18 cellular contexts compared by ENCODE assay signal in the genomic region with DNA sequence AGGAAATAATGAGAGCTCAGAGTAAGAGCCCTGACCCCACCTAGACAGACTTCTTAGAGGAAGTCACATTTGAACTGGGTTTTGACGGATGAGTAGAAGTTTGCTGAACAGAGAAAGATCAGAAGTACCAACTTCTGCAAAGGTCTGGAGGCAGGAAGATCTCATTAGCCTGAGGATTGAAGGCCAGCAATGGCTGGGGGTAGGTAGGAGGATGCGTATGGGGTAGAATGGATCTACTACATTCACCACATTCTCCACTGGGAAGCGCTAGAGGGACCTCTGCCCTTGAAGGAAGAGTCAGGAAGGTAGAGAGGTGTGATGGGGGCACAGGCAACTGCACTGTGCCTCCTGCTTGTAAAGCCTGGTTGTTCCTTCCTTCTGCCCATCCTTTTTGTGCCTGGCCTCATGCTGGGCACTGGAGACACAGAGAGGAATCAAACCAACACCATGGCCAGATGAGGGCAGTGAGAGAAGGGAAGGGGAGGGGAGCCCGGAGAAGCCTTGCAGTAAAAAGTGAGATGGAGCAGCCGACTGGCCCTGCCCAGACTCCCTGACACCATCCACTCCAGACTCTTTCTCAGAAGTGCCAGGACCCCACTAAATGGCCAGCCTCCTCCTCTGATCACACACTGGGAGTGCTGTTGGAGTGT. TPM values are rescaled to one million over a fixed set of nuclear protein-coding genes. Genes with fewer than 3 reads are reported as not detected.
DNase-seq lines count a peak whose midpoint lies in the region; ATAC-seq and TF ChIP-seq lines count a peak whose summit lies in the region.
"Had no signal": no experiment of that assay in that cellular context is flagged by ENCODE, and none has a peak within 500 bp of the region (broad histone marks: within the 10 kb centered on the region; RNA-seq: fewer than 3 reads in every experiment).

No MANE protein-coding gene starts in this region.

- CTCF ChIA-PET in activated CD8-positive, alpha-beta memory T cell treated with anti-CD3 and anti-CD28 coated beads, Interleukin-2, amount 10 ng/mL, durations not matched to agents 7 days and 5 days (lab: Charles Lee), result interaction anchor here (1.1 to 17.1 kb wide), 9 partner anchors 12 to 314 kb away, joined by 3 to 572 read pairs (median 8); no protein-coding TSS in a partner anchor

- no peak overlapping the region for H3K27ac Mint-ChIP-seq in activated CD8-positive, alpha-beta memory T cell treated with anti-CD3 and anti-CD28 coated beads, Interleukin-2, amount 10 ng/mL, durations not matched to agents 7 days and 5 days
- H3K27ac Mint-ChIP-seq: activated T-cell treated with anti-CD3 and anti-CD28 coated beads, Interleukin-2, amount 50 U/mL, for 72 hours; natural killer cell had no signal

- H3K4me1 Mint-ChIP-seq in activated CD8-positive, alpha-beta memory T cell treated with anti-CD3 and anti-CD28 coated beads, Interleukin-2, amount 10 ng/mL, durations not matched to agents 7 days and 5 days, result peaks cover 6% of the 10 kb centered on the region

- peak; percentile 8 for TF ChIP-seq CTCF in HFF-Myc (IDR thresholded peaks at IDR 0.05; ENCODE audit: low read depth, low read length, missing control alignments)

- no peaks in the 10 kb centered on the region for H3K36me3 Mint-ChIP-seq in activated CD8-positive, alpha-beta memory T cell treated with anti-CD3 and anti-CD28 coated beads, Interleukin-2, amount 10 ng/mL, durations not matched to agents 7 days and 5 days
- H3K36me3 Mint-ChIP-seq: natural killer cell had no signal

- H3K27me3 Mint-ChIP-seq in activated CD8-positive, alpha-beta memory T cell treated with anti-CD3 and anti-CD28 coated beads, Interleukin-2, amount 10 ng/mL, durations not matched to agents 7 days and 5 days, result peaks cover 58% of the 10 kb centered on the region

- DNase-seq in ELF-1 (ENCODE audit: low read depth, low spot score), result peak; percentile 45
- DNase-seq in HFF-Myc (ENCODE audit: extremely low read depth, low read depth), result no peak
- peak; percentile 37 for DNase-seq in activated CD8-positive, alpha-beta memory T cell treated with anti-CD3 and anti-CD28 coated beads, Interleukin-2, amount 10 ng/mL, durations not matched to agents 7 days and 5 days
- DNase-seq in mesenteric fat pad (ENCODE audit: low spot score), result peak; percentile 49
- no peak for DNase-seq in cerebellar cortex (ENCODE audit: low spot score)
- DNase-seq in NCI-H2081 (lab: John Stamatoyannopoulos, UW), result no peak
- no peak for DNase-seq in HuH-7.5 (ENCODE audit: low spot score)
- DNase-seq: activated CD4-positive, alpha-beta T cell treated with anti-CD3 and anti-CD28 coated beads, Interleukin-2, amount 50 U/mL, for 1 hour; activated T-cell treated with anti-CD3 and anti-CD28 coated beads, Interleukin-2, amount 50 U/mL, for 72 hours; natural killer cell; NCI-H1048; psoas muscle; SJCRH30 had no signal

- H3K4me3 ChIP-seq in HFF-Myc (replicated peaks; ENCODE audit: low read depth, low read length), result no peak overlapping the region
- H3K4me3 ChIP-seq: BLaER1, gastroesophageal sphincter, lung, psoas muscle, SJCRH30 had no signal

- no peak overlapping the region for H3K4me3 Mint-ChIP-seq in activated CD8-positive, alpha-beta memory T cell treated with anti-CD3 and anti-CD28 coated beads, Interleukin-2, amount 10 ng/mL, durations not matched to agents 7 days and 5 days
- H3K4me3 Mint-ChIP-seq: activated T-cell treated with anti-CD3 and anti-CD28 coated beads, Interleukin-2, amount 50 U/mL, for 72 hours; central memory CD8-positive, alpha-beta T cell; natural killer cell had no signal

- no peaks in the 10 kb centered on the region for H3K9me3 Mint-ChIP-seq in activated CD8-positive, alpha-beta memory T cell treated with anti-CD3 and anti-CD28 coated beads, Interleukin-2, amount 10 ng/mL, durations not matched to agents 7 days and 5 days (ENCODE audit: low read depth)
- H3K9me3 Mint-ChIP-seq: activated T-cell treated with anti-CD3 and anti-CD28 coated beads, Interleukin-2, amount 50 U/mL, for 72 hours; central memory CD8-positive, alpha-beta T cell; natural killer cell had no signal

- no peak for ATAC-seq in activated CD8-positive, alpha-beta memory T cell treated with anti-CD3 and anti-CD28 coated beads, Interleukin-2, amount 10 ng/mL, durations not matched to agents 7 days and 5 days
- ATAC-seq in HG02678 (IDR thresholded peaks at IDR 0.05; ENCODE audit: unreplicated experiment), result no peak
- ATAC-seq: activated T-cell treated with anti-CD3 and anti-CD28 coated beads, Interleukin-2, amount 50 U/mL, for 72 hours; gastroesophageal sphincter; natural killer cell; psoas muscle had no signal

RNA-seq across cellular contexts. Expression of gene TPBGL, which starts 4.9 kb away (rescaled TPM):
- under 1 TPM; 0.07 to 0.15 TPM for total RNA-seq in activated CD8-positive, alpha-beta memory T cell treated with anti-CD3 and anti-CD28 coated beads, Interleukin-2, amount 10 ng/mL, durations not matched to agents 7 days and 5 days
- 1.6 TPM for total RNA-seq in mesenteric fat pad
- total RNA-seq: SJCRH30 had no signal

Comparison
In these comparisons a context has a peak if more than half of its experiments do, and no peak if none do; other contexts are left out.
1. DNase-seq: peak in ELF-1 (single experiment), activated CD8-positive, alpha-beta memory T cell treated with anti-CD3 and anti-CD28 coated beads, Interleukin-2, amount 10 ng/mL, durations not matched to agents 7 days and 5 days (single experiment) and mesenteric fat pad (single experiment); none in HFF-Myc (single experiment), cerebellar cortex (single experiment), NCI-H2081 (0 of 2) and HuH-7.5 (single experiment).